ENCODE assay signal across 31 cellular contexts in the genomic region with DNA sequence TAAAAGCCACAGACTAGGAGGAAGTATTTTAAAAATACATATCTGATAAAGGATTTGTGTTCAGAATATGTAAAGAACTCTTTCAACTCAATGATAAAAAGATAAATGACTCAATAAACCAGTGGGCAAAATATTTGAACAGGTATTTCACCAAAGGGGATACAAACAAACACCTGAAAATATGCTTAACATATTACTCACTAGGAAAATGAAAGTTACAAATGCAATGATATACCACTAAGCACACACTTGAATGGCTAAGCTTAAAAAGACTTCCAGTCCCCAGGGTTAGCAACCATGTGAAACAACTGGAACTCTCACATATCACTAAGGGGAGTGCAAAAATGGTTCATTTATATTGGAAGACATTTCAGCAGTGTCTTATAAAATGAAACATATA.
"Had no signal": no experiment of that assay in that cellular context is flagged by ENCODE, and none has a peak within 500 bp of the region (broad histone marks: within the 10 kb centered on the region; RNA-seq: fewer than 3 reads in every experiment).

No MANE protein-coding gene starts in this region.

- H3K4me1 Mint-ChIP-seq: activated B cell treated with CpG ODN at 0.5 μM for 24 hours; activated T-helper 17 cell treated with anti-CD3 and anti-CD28 coated beads, Interleukin-2, amount 50 U/mL, for 72 hours; central memory CD8-positive, alpha-beta T cell; T-helper 17 cell had no signal

- H3K36me3 ChIP-seq: brain microvascular endothelial cell, esophagus muscularis mucosa, gastroesophageal sphincter, WERI-Rb-1 had no signal

- H3K27me3 Mint-ChIP-seq: activated B cell treated with CpG ODN at 0.5 μM for 24 hours; activated CD8-positive, alpha-beta T cell treated with anti-CD3 and anti-CD28 coated beads for 36 hours; central memory CD8-positive, alpha-beta T cell; dendritic cell treated with granulocyte-macrophage colony-stimulating factor and Interleukin-4, amounts not matched to agents 40 ng/mL and 50 ng/mL, for 4 days; T-helper 17 cell had no signal

- H3K4me3 ChIP-seq: coronary artery, dorsolateral prefrontal cortex, esophagus muscularis mucosa, gastroesophageal sphincter had no signal

- H3K4me3 Mint-ChIP-seq: activated B cell treated with CpG ODN at 0.5 μM for 24 hours; activated CD8-positive, alpha-beta T cell treated with anti-CD3 and anti-CD28 coated beads for 36 hours; activated naive CD8-positive, alpha-beta T cell; activated T-cell treated with anti-CD3 and anti-CD28 coated beads, Interleukin-2, amount 50 U/mL, for 4 hours; activated T-helper 17 cell treated with anti-CD3 and anti-CD28 coated beads, Interleukin-2, amount 50 U/mL, for 72 hours; central memory CD8-positive, alpha-beta T cell; dendritic cell treated with granulocyte-macrophage colony-stimulating factor and Interleukin-4, amounts not matched to agents 40 ng/mL and 50 ng/mL, for 4 days; T-helper 17 cell; T-helper 2 cell treated with Interferon-gamma antibody and Interleukin-4, amounts not matched to agents 5 μg/mL and 100 μg/mL, for 36 hours had no signal

- H3K27ac Mint-ChIP-seq: activated B cell treated with CpG ODN at 0.5 μM for 24 hours; activated CD8-positive, alpha-beta T cell treated with anti-CD3 and anti-CD28 coated beads for 36 hours; activated naive CD8-positive, alpha-beta T cell; activated T-helper 17 cell treated with anti-CD3 and anti-CD28 coated beads, Interleukin-2, amount 50 U/mL, for 72 hours; dendritic cell treated with granulocyte-macrophage colony-stimulating factor and Interleukin-4, amounts not matched to agents 40 ng/mL and 50 ng/mL, for 4 days; T-helper 17 cell; T-helper 2 cell treated with Interferon-gamma antibody and Interleukin-4, amounts not matched to agents 5 μg/mL and 100 μg/mL, for 36 hours had no signal

- H3K36me3 Mint-ChIP-seq: activated naive CD8-positive, alpha-beta T cell had no signal

- H3K27ac ChIP-seq: brain microvascular endothelial cell, coronary artery, dorsolateral prefrontal cortex, esophagus muscularis mucosa, gastroesophageal sphincter, WERI-Rb-1 had no signal

- DNase-seq: activated B cell treated with CpG ODN at 0.5 μM for 24 hours; activated CD4-positive, alpha-beta T cell treated with anti-CD3 and anti-CD28 coated beads for 48 hours; activated CD4-positive, alpha-beta T cell treated with anti-CD3 and anti-CD28 coated beads, Interleukin-2, amount 50 U/mL, for 1 hour; activated CD4-positive, alpha-beta T cell treated with anti-CD3 and anti-CD28 coated beads, Interleukin-2, amount 50 U/mL, for 48 hours; activated CD8-positive, alpha-beta memory T cell treated with anti-CD3 and anti-CD28 coated beads for 24 hours; activated CD8-positive, alpha-beta T cell treated with anti-CD3 and anti-CD28 coated beads for 36 hours; activated effector memory CD4-positive, alpha-beta T cell treated with Interleukin-2 at 50 U/mL for 16 hours; activated gamma-delta T cell treated with Interleukin-2 at 50 U/mL for 16 hours; activated naive CD4-positive, alpha-beta T cell treated with anti-CD3 and anti-CD28 coated beads, Interleukin-2, amount 50 U/mL, for 16 hours; activated naive CD4-positive, alpha-beta T cell treated with Interleukin-2 at 50 U/mL for 16 hours; activated T-cell treated with anti-CD3 and anti-CD28 coated beads, Interleukin-2, amount 50 U/mL, for 4 hours; amniotic stem cell; anterior cingulate cortex; brain microvascular endothelial cell; dorsolateral prefrontal cortex; effector memory CD4-positive, alpha-beta T cell; erythroblast; foreskin melanocyte; T-helper 1 cell; T-helper 17 cell; T1000; WERI-Rb-1 had no signal

- H3K9me3 Mint-ChIP-seq: activated B cell treated with CpG ODN at 0.5 μM for 24 hours; activated CD8-positive, alpha-beta T cell treated with anti-CD3 and anti-CD28 coated beads for 36 hours; activated T-cell treated with anti-CD3 and anti-CD28 coated beads, Interleukin-2, amount 50 U/mL, for 4 hours; activated T-helper 17 cell treated with anti-CD3 and anti-CD28 coated beads, Interleukin-2, amount 50 U/mL, for 72 hours; central memory CD8-positive, alpha-beta T cell; dendritic cell treated with granulocyte-macrophage colony-stimulating factor and Interleukin-4, amounts not matched to agents 40 ng/mL and 50 ng/mL, for 4 days; T-helper 2 cell treated with Interferon-gamma antibody and Interleukin-4, amounts not matched to agents 5 μg/mL and 100 μg/mL, for 36 hours had no signal

- H3K9me3 ChIP-seq: esophagus muscularis mucosa, gastroesophageal sphincter had no signal

- H3K27me3 ChIP-seq: brain microvascular endothelial cell, dorsolateral prefrontal cortex, esophagus muscularis mucosa, gastroesophageal sphincter had no signal

- ATAC-seq: activated CD4-positive, CD25-positive, alpha-beta regulatory T cell treated with anti-CD3 and anti-CD28 coated beads, Interleukin-2, amount 50 U/mL, for 24 hours; activated CD8-positive, alpha-beta T cell treated with anti-CD3 and anti-CD28 coated beads for 36 hours; activated T-cell treated with anti-CD3 and anti-CD28 coated beads, Interleukin-2, amount 50 U/mL, for 4 hours; activated T-helper 17 cell treated with anti-CD3 and anti-CD28 coated beads, Interleukin-2, amount 50 U/mL, for 72 hours; gastroesophageal sphincter; T-helper 17 cell had no signal
